Comparison of ENCODE assay signal across 18 cellular contexts in genomic region chr18:54220406-54220805, GRCh38. TPM values are rescaled to one million over a fixed set of nuclear protein-coding genes. Genes with fewer than 3 reads are reported as not detected.
A peak's percentile ranks its signal among the peaks of the same experiment; 100 is the strongest.
DNase-seq lines count a peak whose midpoint lies in the region; ATAC-seq and TF ChIP-seq lines count a peak whose summit lies in the region.
"Had no signal": no experiment of that assay in that cellular context is flagged by ENCODE, and none has a peak within 500 bp of the region (broad histone marks: within the 10 kb centered on the region; RNA-seq: fewer than 3 reads in every experiment).

No MANE protein-coding gene starts in this region.

- H3K27me3 Mint-ChIP-seq in MCF 10A (ENCODE audit: insufficient read depth, unreplicated experiment) (no peaks in the 10 kb centered on the region), activated B cell treated with CpG ODN at 0.5 μM for 24 hours (no peaks in the 10 kb centered on the region), type B pancreatic cell (no peaks in the 10 kb centered on the region)
- H3K27me3 Mint-ChIP-seq: activated naive CD8-positive, alpha-beta T cell treated with anti-CD3 and anti-CD28 coated beads, Interleukin-2, amount 10 ng/mL, durations not matched to agents 7 days and 5 days had no signal

- DNase-seq in MCF 10A (ENCODE audit: unreplicated experiment) (no peak), breast epithelium (ENCODE audit: low spot score in 2 of 2) (no peak), activated B cell treated with CpG ODN at 0.5 μM for 24 hours (no peak), type B pancreatic cell (ENCODE audit: extremely low spot score, unreplicated experiment) (no peak), psoas muscle (no peak), cerebellum (ENCODE audit: low spot score) (no peak)
- DNase-seq: activated CD4-positive, CD25-positive, alpha-beta regulatory T cell treated with anti-CD3 and anti-CD28 coated beads, Interleukin-2, amount 50 U/mL, for 72 hours; activated CD8-positive, alpha-beta memory T cell treated with anti-CD3 and anti-CD28 coated beads, Interleukin-2, amount 50 U/mL, for 48 hours; activated naive CD8-positive, alpha-beta T cell treated with anti-CD3 and anti-CD28 coated beads, Interleukin-2, amount 10 ng/mL, durations not matched to agents 7 days and 5 days; kidney; mesenchymal stem cell; MV-4-11; NK-92 treated with Interleukin-12 subunit alpha and Interleukin-12 subunit beta, amount 100 ng/mL, for 24 hours; SIG-M5; T-helper 2 cell had no signal

- H3K36me3 Mint-ChIP-seq in MCF 10A (ENCODE audit: insufficient read depth, unreplicated experiment) (peaks cover 13% of the 10 kb centered on the region), activated B cell treated with CpG ODN at 0.5 μM for 24 hours (ENCODE audit: low read depth) (peaks cover 16% of the 10 kb centered on the region), type B pancreatic cell (peaks cover 17% of the 10 kb centered on the region)

- H2AFZ ChIP-seq in Loucy (ENCODE audit: low read length), result no peak overlapping the region

- ATAC-seq in activated B cell treated with CpG ODN at 0.5 μM for 24 hours (ENCODE audit: low read depth) (no peak), psoas muscle (no peak), GM18868 (IDR thresholded peaks at IDR 0.05; ENCODE audit: unreplicated experiment) (no peak)

- intact Hi-C loops in MCF 10A (cut with micrococcal nuclease), result no loop called here
- intact Hi-C loops in breast epithelium (cut with DNase I; ENCODE audit: low total_unique reads), result loop anchor here (5.0 kb wide), 1 partner anchor 42 kb away; no protein-coding TSS in a partner anchor
- intact Hi-C loops in activated B cell treated with CpG ODN at 0.5 μM for 24 hours (cut with micrococcal nuclease), result loop anchor here (1.0 to 10.0 kb wide), 3 partner anchors 10 to 1044 kb away; no protein-coding TSS in a partner anchor
- intact Hi-C loops in psoas muscle (cut with DNase I), result loop anchor here in 1 of 2 donors (5.0 kb wide), 1 partner anchor 47 kb away; the partner anchor contains the start of gene POLI

- BruUV-seq in MCF 10A (replicated peaks; lab: Mats Ljungman, UMichigan), result TSS peak; percentile 4

- H3K4me3 Mint-ChIP-seq in MCF 10A (ENCODE audit: unreplicated experiment) (no peak overlapping the region), activated B cell treated with CpG ODN at 0.5 μM for 24 hours (peak overlapping the region; percentile 58), type B pancreatic cell (peak overlapping the region; percentile 62)
- H3K4me3 Mint-ChIP-seq: activated naive CD8-positive, alpha-beta T cell treated with anti-CD3 and anti-CD28 coated beads, Interleukin-2, amount 10 ng/mL, durations not matched to agents 7 days and 5 days had no signal

- H3K4me1 Mint-ChIP-seq in MCF 10A (ENCODE audit: insufficient read depth, unreplicated experiment) (peaks cover 17% of the 10 kb centered on the region), activated B cell treated with CpG ODN at 0.5 μM for 24 hours (peaks cover 79% of the 10 kb centered on the region), type B pancreatic cell (ENCODE audit: unreplicated experiment) (peaks cover 22% of the 10 kb centered on the region)

- no peak overlapping the region for H3K27ac ChIP-seq in breast epithelium
- H3K27ac ChIP-seq in psoas muscle, result no peak overlapping the region
- H3K27ac ChIP-seq: esophagus muscularis mucosa had no signal

- H3K27me3 ChIP-seq in breast epithelium, result no peaks in the 10 kb centered on the region
- no peaks in the 10 kb centered on the region for H3K27me3 ChIP-seq in Loucy (ENCODE audit: insufficient read depth, low read length, poor library complexity, severe bottlenecking)
- no peaks in the 10 kb centered on the region for H3K27me3 ChIP-seq in psoas muscle (ENCODE audit: insufficient read depth in 3 of 3, low read length in 2 of 3)
- H3K27me3 ChIP-seq: esophagus muscularis mucosa had no signal

- H3K9me2 ChIP-seq in Loucy (replicated peaks; ENCODE audit: low read depth, low read length), result no peaks in the 10 kb centered on the region

- no peaks in the 10 kb centered on the region for H3K36me3 ChIP-seq in breast epithelium
- no peaks in the 10 kb centered on the region for H3K36me3 ChIP-seq in Loucy (ENCODE audit: insufficient read depth, low read length)
- no peaks in the 10 kb centered on the region for H3K36me3 ChIP-seq in psoas muscle (ENCODE audit: insufficient read depth in 1 of 2, low read depth in 1 of 2)
- H3K36me3 ChIP-seq: esophagus muscularis mucosa had no signal

- no peaks in the 10 kb centered on the region for H3F3A ChIP-seq in Loucy (ENCODE audit: low read depth)

- H3K9me3 ChIP-seq in breast epithelium (no peaks in the 10 kb centered on the region), Loucy (ENCODE audit: insufficient read depth, low read depth, low read length) (no peaks in the 10 kb centered on the region), psoas muscle (no peaks in the 10 kb centered on the region)
- H3K9me3 ChIP-seq: esophagus muscularis mucosa had no signal

- H3K9me3 Mint-ChIP-seq in MCF 10A (ENCODE audit: unreplicated experiment) (no peaks in the 10 kb centered on the region), activated B cell treated with CpG ODN at 0.5 μM for 24 hours (no peaks in the 10 kb centered on the region), type B pancreatic cell (no peaks in the 10 kb centered on the region)
- H3K9me3 Mint-ChIP-seq: activated naive CD8-positive, alpha-beta T cell treated with anti-CD3 and anti-CD28 coated beads, Interleukin-2, amount 10 ng/mL, durations not matched to agents 7 days and 5 days had no signal

- TF ChIP-seq POLR2A in breast epithelium (IDR thresholded peaks at IDR 0.05), result no peak

- H3K4me3 ChIP-seq in breast epithelium, result no peak overlapping the region
- peak overlapping the region; percentile 52 for H3K4me3 ChIP-seq in Loucy (ENCODE audit: low read length, poor library complexity, severe bottlenecking)
- H3K4me3 ChIP-seq in psoas muscle, result no peak overlapping the region
- H3K4me3 ChIP-seq: esophagus muscularis mucosa had no signal

- peaks cover 70% of the 10 kb centered on the region for H4K20me1 ChIP-seq in Loucy (ENCODE audit: insufficient read depth, low read length, poor library complexity, severe bottlenecking)

- H3K79me2 ChIP-seq in Loucy (ENCODE audit: insufficient read depth, low read length), result peaks cover 85% of the 10 kb centered on the region

- H3K4me1 ChIP-seq in breast epithelium (peaks cover 0 to 4% of the 10 kb centered on the region in 2 donors), Loucy (ENCODE audit: insufficient read depth, low read length, poor library complexity, severe bottlenecking) (peaks cover 69% of the 10 kb centered on the region), psoas muscle (peaks cover 29% of the 10 kb centered on the region)

- peak overlapping the region; percentile 16 for H3K9ac ChIP-seq in Loucy (ENCODE audit: low read depth, low read length, poor library complexity, severe bottlenecking)

- H3K27ac Mint-ChIP-seq in MCF 10A (ENCODE audit: low read depth, unreplicated experiment), result no peak overlapping the region
- H3K27ac Mint-ChIP-seq in activated B cell treated with CpG ODN at 0.5 μM for 24 hours, result peak overlapping the region; percentile 80
- peak overlapping the region; percentile 9 for H3K27ac Mint-ChIP-seq in type B pancreatic cell
- H3K27ac Mint-ChIP-seq: activated naive CD8-positive, alpha-beta T cell treated with anti-CD3 and anti-CD28 coated beads, Interleukin-2, amount 10 ng/mL, durations not matched to agents 7 days and 5 days had no signal

- WGBS in psoas muscle, 3 donors, result 84 to 91% (median 87%) methylated on average over 2 of the region's 2 CpGs

- peak overlapping the region; percentile 56 for H3K4me2 ChIP-seq in Loucy (ENCODE audit: low read depth, low read length, poor library complexity, severe bottlenecking)

- TF ChIP-seq CTCF in MCF 10A (IDR thresholded peaks at IDR 0.05; ENCODE audit: unreplicated experiment), result no peak
- no peak for TF ChIP-seq CTCF in breast epithelium (IDR thresholded peaks at IDR 0.05)
- TF ChIP-seq CTCF in Loucy (conservative IDR thresholded peaks at IDR 0.05; ENCODE audit: low read length), result no peak
- TF ChIP-seq CTCF in activated B cell treated with CpG ODN at 0.5 μM for 24 hours (IDR thresholded peaks at IDR 0.05), result no peak
- TF ChIP-seq CTCF in type B pancreatic cell (conservative IDR thresholded peaks at IDR 0.05), result no peak
- TF ChIP-seq CTCF in psoas muscle (IDR thresholded peaks at IDR 0.05), result no peak

- POLR2A ChIA-PET in MCF 10A (lab: Yijun Ruan, JAX) (interaction anchor here (0.7 to 3.3 kb wide), 4 partner anchors 27 to 1964 kb away, joined by 3 to 45 read pairs (median 16); no protein-coding TSS in a partner anchor), activated B cell treated with CpG ODN at 0.5 μM for 24 hours (lab: Charles Lee) (interaction anchor here (4.1 kb wide), 1 partner anchor 50 kb away, joined by 70 read pairs; the partner anchor contains the start of gene POLI)

- CTCF ChIA-PET in MCF 10A (lab: Yijun Ruan, JAX), result interaction anchor here (1.0 to 1.6 kb wide), 2 partner anchors 92 to 172 kb away, joined by 3 to 4 read pairs; no protein-coding TSS in a partner anchor
- CTCF ChIA-PET in activated B cell treated with CpG ODN at 0.5 μM for 24 hours (lab: Charles Lee), result interaction anchor here (1.0 to 4.7 kb wide), 2 partner anchors 50 to 172 kb away, joined by 4 to 94 read pairs; partner anchors contain the start of gene POLI

RNA-seq across cellular contexts. Expression of gene MBD2, which starts 4.1 kb away (rescaled TPM):
- total RNA-seq in MCF 10A (2022) (179 and 194 TPM in 2 replicates), breast epithelium (10 to 100 TPM; 46.2 to 61.9 (median 50.6) TPM), activated B cell treated with CpG ODN at 0.5 μM for 24 hours (146 and 150 TPM in 2 replicates), type B pancreatic cell (ENCODE audit: low replicate concordance) (48.8 and 100 TPM in 2 replicates), psoas muscle (10 to 100 TPM; 26.9 to 44.7 (median 31.2) TPM), cerebellum (19.7 TPM)
- polyA plus RNA-seq in psoas muscle, result 10 to 100 TPM; 16.0 to 23.4 (median 16.8) TPM

RNA-seq across cellular contexts. Expression of gene POLI, which starts 48.9 kb away (rescaled TPM):
- total RNA-seq in MCF 10A (2022) (34.7 and 37.4 TPM in 2 replicates), breast epithelium (10 to 100 TPM; 46.9 to 67.6 (median 47.0) TPM), activated B cell treated with CpG ODN at 0.5 μM for 24 hours (24.8 and 27.1 TPM in 2 replicates), type B pancreatic cell (ENCODE audit: low replicate concordance) (29.0 and 44.2 TPM in 2 replicates), psoas muscle (10 to 100 TPM in 2 of 4 donors, 1 to 10 TPM in 2; 8.1 to 13.9 (median 10.7) TPM), cerebellum (75.4 TPM)
- 10 to 100 TPM in 1 of 3 donors, 1 to 10 TPM in 2; 5.8 to 12.6 (median 8.0) TPM for polyA plus RNA-seq in psoas muscle
